In the genomic region with DNA sequence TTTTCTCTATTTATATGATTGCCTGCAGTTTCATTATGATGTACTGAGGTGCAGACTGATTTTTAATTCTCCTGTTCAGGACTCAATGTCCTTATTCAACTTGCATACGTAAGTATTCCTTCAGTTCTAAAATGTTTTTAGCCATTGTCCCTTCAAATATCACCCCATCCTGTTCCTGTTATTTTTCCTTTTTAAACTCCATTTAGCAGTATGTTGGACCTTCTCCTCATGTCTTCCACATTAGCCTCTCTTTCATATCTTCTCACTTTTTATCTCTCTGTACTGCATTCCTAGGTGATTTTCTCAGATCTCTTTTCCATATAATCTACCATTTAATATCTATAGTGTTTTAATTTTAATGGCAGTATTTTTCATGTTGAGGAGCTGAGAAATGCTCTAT, we compare ENCODE assay signal across 20 cellular contexts.
DNase-seq lines count a peak whose midpoint lies in the region; ATAC-seq and TF ChIP-seq lines count a peak whose summit lies in the region.
"Had no signal": no experiment of that assay in that cellular context is flagged by ENCODE, and none has a peak within 500 bp of the region (broad histone marks: within the 10 kb centered on the region; RNA-seq: fewer than 3 reads in every experiment).

No MANE protein-coding gene starts in this region.

- H3K9me3 ChIP-seq in HEK293 (ENCODE audit: control insufficient read depth, insufficient read depth, low read depth, low read length) (no peaks in the 10 kb centered on the region), Karpas-422 (ENCODE audit: low read length) (no peaks in the 10 kb centered on the region), upper lobe of right lung (peaks cover 23% of the 10 kb centered on the region)
- H3K9me3 ChIP-seq: A549, BE2C had no signal

- H3K36me3 ChIP-seq in HEK293 (ENCODE audit: control insufficient read depth in 2 of 2, insufficient read depth in 1 of 2, low read length in 2 of 2), result peaks cover 0 to 9% of the 10 kb centered on the region in 2 experiments; a peak in 1 of 3 replicates
- no peaks in the 10 kb centered on the region for H3K36me3 ChIP-seq in Karpas-422 (ENCODE audit: insufficient read depth, low read length)
- H3K36me3 ChIP-seq in upper lobe of right lung, result peaks cover 1% of the 10 kb centered on the region
- H3K36me3 ChIP-seq: BE2C; BLaER1 treated with 17β-estradiol and CSF1 and Interleukin-3, amounts not matched to agents 10 nM and 100 nM; HAP-1 had no signal

- intact Hi-C loops in upper lobe of right lung (cut with DNase I), result no loop called here

- H3K27ac ChIP-seq in HEK293 (ENCODE audit: extremely low read depth, low read depth, low read length) (no peak overlapping the region), Karpas-422 (ENCODE audit: low read length) (no peak overlapping the region), upper lobe of right lung (no peak overlapping the region)
- H3K27ac ChIP-seq: A549; BLaER1 treated with 17β-estradiol and CSF1 and Interleukin-3, amounts not matched to agents 10 nM and 100 nM had no signal

- H3K9me2 ChIP-seq in Karpas-422 (replicated peaks; ENCODE audit: insufficient read depth, low read length), result no peaks in the 10 kb centered on the region

- DNase-seq in choroid plexus epithelial cell (ENCODE audit: low read depth) (peak; percentile 7), fibroblast of peridontal ligament (ENCODE audit: extremely low read depth) (peak; percentile 3), lung microvascular endothelial cell (ENCODE audit: low read depth in 2 of 2) (peak; percentile 8 to 15), Karpas-422 (no peak), upper lobe of right lung (no peak)
- DNase-seq in activated naive CD4-positive, alpha-beta T cell treated with anti-CD3 and anti-CD28 coated beads, Interleukin-2, amount 50 U/mL, for 16 hours, result no peak
- DNase-seq: 8988T; ACHN; AML-193; BE2C; CD4-positive, alpha-beta T cell; CD8-positive, alpha-beta memory T cell; DMS 273 treated with DMSO at 0.1 percent for 48 hours; DMS79 treated with DMSO at 0.1 percent for 48 hours; GOT3 had no signal

- no peak overlapping the region for H2AFZ ChIP-seq in Karpas-422 (ENCODE audit: low read length)

- no peaks in the 10 kb centered on the region for H3K79me2 ChIP-seq in Karpas-422 (ENCODE audit: low read length)

- H3K4me1 ChIP-seq in HEK293 (ENCODE audit: control insufficient read depth, insufficient read depth, low read length) (no peaks in the 10 kb centered on the region), Karpas-422 (ENCODE audit: low read length) (no peaks in the 10 kb centered on the region), upper lobe of right lung (no peaks in the 10 kb centered on the region)
- H3K4me1 ChIP-seq: A549; BE2C; BLaER1 treated with 17β-estradiol and CSF1 and Interleukin-3, amounts not matched to agents 10 nM and 100 nM; HAP-1 had no signal

- H3K4me2 ChIP-seq in Karpas-422 (ENCODE audit: low read depth, low read length, poor library complexity, severe bottlenecking), result no peak overlapping the region
- H3K4me2 ChIP-seq: A549; BLaER1 treated with 17β-estradiol and CSF1 and Interleukin-3, amounts not matched to agents 10 nM and 100 nM had no signal

- H3K9ac ChIP-seq in Karpas-422 (ENCODE audit: low read length), result no peak overlapping the region
- H3K9ac ChIP-seq: BLaER1 treated with 17β-estradiol and CSF1 and Interleukin-3, amounts not matched to agents 10 nM and 100 nM had no signal

- CTCF ChIA-PET in HEK293 (lab: Yijun Ruan, JAX), result interaction anchor here (0.5 kb wide), 1 partner anchor 873 kb away, joined by 3 read pairs; no protein-coding TSS in a partner anchor

- POLR2A ChIA-PET in HEK293 (lab: Yijun Ruan, JAX), result no interaction called here

- ATAC-seq in upper lobe of right lung (no peak), GM18867 (IDR thresholded peaks at IDR 0.05; ENCODE audit: unreplicated experiment) (no peak)
- ATAC-seq: A549 had no signal

- no peak for TF ChIP-seq CTCF in HEK293 (tag by site-specific recombination; IDR thresholded peaks at IDR 0.05)
- TF ChIP-seq CTCF in choroid plexus epithelial cell (conservative IDR thresholded peaks at IDR 0.05; ENCODE audit: low read depth, low read length), result no peak
- no peak for TF ChIP-seq CTCF in upper lobe of right lung (IDR thresholded peaks at IDR 0.05)

- H4K20me1 ChIP-seq in Karpas-422 (ENCODE audit: insufficient read depth, low read depth, low read length), result no peaks in the 10 kb centered on the region
- H4K20me1 ChIP-seq: BLaER1 treated with 17β-estradiol and CSF1 and Interleukin-3, amounts not matched to agents 10 nM and 100 nM had no signal

- H3K27me3 ChIP-seq in Karpas-422 (ENCODE audit: low read length) (no peaks in the 10 kb centered on the region; the same call in 1 of the 2 replicates), upper lobe of right lung (no peaks in the 10 kb centered on the region)
- H3K27me3 ChIP-seq: BE2C; BLaER1 treated with 17β-estradiol and CSF1 and Interleukin-3, amounts not matched to agents 10 nM and 100 nM had no signal

- H3K4me3 ChIP-seq in HEK293 (ENCODE audit: low read depth, low read length), result no peak overlapping the region
- no peak overlapping the region for H3K4me3 ChIP-seq in choroid plexus epithelial cell (ENCODE audit: low read depth, low read length)
- no peak overlapping the region for H3K4me3 ChIP-seq in Karpas-422 (ENCODE audit: low read length)
- H3K4me3 ChIP-seq in upper lobe of right lung, result no peak overlapping the region
- H3K4me3 ChIP-seq: A549; BLaER1 treated with 17β-estradiol and CSF1 and Interleukin-3, amounts not matched to agents 10 nM and 100 nM; HAP-1 had no signal

TF ChIP-seq in HEK293, 187 proteins besides CTCF, POLR2A, EP300 and RAD21:
- peak; percentile 98 for TF ChIP-seq ZNF133 (tag by site-specific recombination; IDR thresholded peaks at IDR 0.05)
- peak; percentile 41 for TF ChIP-seq SETDB1 (IDR thresholded peaks at IDR 0.05; ENCODE audit: insufficient read length, low read length)
- no peak for TF ChIP-seq ZEB2 (tag by site-specific recombination; IDR thresholded peaks at IDR 0.05)

Comparison
In these comparisons a context has a peak if more than half of its experiments do, and no peak if none do; other contexts are left out.
1. DNase-seq: peak in choroid plexus epithelial cell (single experiment), fibroblast of peridontal ligament (single experiment) and lung microvascular endothelial cell (2 of 2); none in activated naive CD4-positive, alpha-beta T cell treated with anti-CD3 and anti-CD28 coated beads, Interleukin-2, amount 50 U/mL, for 16 hours (single experiment), Karpas-422 (single experiment) and upper lobe of right lung (single experiment).